1 cellular context compared by ENCODE assay signal in the genomic region with DNA sequence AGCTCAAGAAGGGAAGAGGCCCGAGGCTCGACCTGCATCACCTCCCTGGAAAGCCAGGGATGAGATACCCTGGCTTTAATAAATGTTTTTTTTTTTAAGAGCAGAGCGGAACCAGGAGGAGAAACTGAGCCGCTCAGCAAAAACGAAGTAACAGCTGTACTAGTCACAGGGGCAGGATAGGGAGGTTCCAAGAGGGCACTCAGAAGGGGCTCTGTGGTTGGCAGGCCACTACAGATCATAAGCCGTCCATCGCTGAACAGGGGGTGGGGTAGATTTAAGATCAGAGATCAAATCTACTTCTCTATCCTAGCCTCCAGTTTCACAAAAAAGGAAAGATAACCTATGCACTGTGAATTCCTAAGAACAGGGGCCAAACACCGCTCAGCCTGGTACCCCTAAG.
TF ChIP-seq lines count a peak whose summit lies in the region.

No MANE protein-coding gene starts in this region.

TF ChIP-seq in HCT116, 20 proteins besides CTCF, POLR2A, EP300 and RAD21 (continued from another document):
- TF ChIP-seq, protein P1, sequence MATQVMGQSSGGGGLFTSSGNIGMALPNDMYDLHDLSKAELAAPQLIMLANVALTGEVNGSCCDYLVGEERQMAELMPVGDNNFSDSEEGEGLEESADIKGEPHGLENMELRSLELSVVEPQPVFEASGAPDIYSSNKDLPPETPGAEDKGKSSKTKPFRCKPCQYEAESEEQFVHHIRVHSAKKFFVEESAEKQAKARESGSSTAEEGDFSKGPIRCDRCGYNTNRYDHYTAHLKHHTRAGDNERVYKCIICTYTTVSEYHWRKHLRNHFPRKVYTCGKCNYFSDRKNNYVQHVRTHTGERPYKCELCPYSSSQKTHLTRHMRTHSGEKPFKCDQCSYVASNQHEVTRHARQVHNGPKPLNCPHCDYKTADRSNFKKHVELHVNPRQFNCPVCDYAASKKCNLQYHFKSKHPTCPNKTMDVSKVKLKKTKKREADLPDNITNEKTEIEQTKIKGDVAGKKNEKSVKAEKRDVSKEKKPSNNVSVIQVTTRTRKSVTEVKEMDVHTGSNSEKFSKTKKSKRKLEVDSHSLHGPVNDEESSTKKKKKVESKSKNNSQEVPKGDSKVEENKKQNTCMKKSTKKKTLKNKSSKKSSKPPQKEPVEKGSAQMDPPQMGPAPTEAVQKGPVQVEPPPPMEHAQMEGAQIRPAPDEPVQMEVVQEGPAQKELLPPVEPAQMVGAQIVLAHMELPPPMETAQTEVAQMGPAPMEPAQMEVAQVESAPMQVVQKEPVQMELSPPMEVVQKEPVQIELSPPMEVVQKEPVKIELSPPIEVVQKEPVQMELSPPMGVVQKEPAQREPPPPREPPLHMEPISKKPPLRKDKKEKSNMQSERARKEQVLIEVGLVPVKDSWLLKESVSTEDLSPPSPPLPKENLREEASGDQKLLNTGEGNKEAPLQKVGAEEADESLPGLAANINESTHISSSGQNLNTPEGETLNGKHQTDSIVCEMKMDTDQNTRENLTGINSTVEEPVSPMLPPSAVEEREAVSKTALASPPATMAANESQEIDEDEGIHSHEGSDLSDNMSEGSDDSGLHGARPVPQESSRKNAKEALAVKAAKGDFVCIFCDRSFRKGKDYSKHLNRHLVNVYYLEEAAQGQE (IDR thresholded peaks at IDR 0.05; ENCODE audit: low read depth) = no peak
- TF ChIP-seq, protein P2, sequence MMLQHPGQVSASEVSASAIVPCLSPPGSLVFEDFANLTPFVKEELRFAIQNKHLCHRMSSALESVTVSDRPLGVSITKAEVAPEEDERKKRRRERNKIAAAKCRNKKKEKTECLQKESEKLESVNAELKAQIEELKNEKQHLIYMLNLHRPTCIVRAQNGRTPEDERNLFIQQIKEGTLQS (IDR thresholded peaks at IDR 0.05) = no peak
- TF ChIP-seq JUND (IDR thresholded peaks at IDR 0.05) = no peak
